In the genomic region with DNA sequence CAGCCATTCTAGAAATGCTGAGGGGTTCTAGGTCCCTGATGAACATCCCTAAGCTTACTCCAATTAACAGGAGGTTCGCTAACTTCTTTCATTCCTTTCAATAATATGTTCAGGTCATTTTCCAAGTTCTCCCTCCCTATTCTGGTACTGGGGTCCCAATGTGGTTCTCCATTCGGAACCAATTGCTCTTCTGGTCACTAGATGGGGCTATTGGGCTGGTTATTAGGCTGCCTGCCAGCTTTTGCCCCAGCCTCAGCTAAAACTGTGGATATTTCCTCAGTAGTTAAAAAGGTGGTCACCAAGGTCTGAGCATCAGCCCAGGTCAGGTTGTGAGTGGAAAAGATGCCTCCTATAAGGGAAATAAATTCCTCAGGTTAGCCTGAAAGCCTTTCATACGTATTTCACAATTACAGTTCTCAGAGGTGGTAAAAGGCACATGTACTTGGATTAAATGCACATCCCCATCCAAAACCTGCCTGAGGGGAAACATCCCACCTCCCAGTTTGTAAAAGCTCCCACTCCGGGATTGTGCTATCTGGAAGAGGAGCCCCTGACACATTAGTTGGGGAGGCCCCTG, we compare ENCODE assay signal across 7 cellular contexts.
DNase-seq lines count a peak whose midpoint lies in the region; ATAC-seq and TF ChIP-seq lines count a peak whose summit lies in the region.

No MANE protein-coding gene starts in this region.

- intact Hi-C loops in left lung (cut with DNase I): no loop called here

- no peak overlapping the region for H3K4me3 ChIP-seq in left lung

- H3K9me3 ChIP-seq in left lung: no peaks in the 10 kb centered on the region

- H3K27me3 ChIP-seq in left lung: no peaks in the 10 kb centered on the region

- peak; percentile 71 for TF ChIP-seq RAD21 in Ishikawa (IDR thresholded peaks at IDR 0.05; ENCODE audit: low read depth)

- no peak for TF ChIP-seq EP300 in Ishikawa (IDR thresholded peaks at IDR 0.05; ENCODE audit: borderline replicate concordance)

- DNase-seq in GM10266 (ENCODE audit: extremely low spot score) (peak; percentile 27), GM20000 (ENCODE audit: low spot score) (peak; percentile 49), astrocyte of the hippocampus (ENCODE audit: low read depth, low spot score) (peak; percentile 41), left lung (no peak), SKM-1 (lab: John Stamatoyannopoulos, UW; ENCODE audit: unreplicated experiment) (no peak), cerebellar cortex (ENCODE audit: low spot score) (no peak)

- peak; percentile 65 for TF ChIP-seq CTCF in GM10266 (IDR thresholded peaks at IDR 0.05; ENCODE audit: control insufficient read depth, insufficient read depth, low read depth, missing control alignments)
- TF ChIP-seq CTCF in GM20000 (IDR thresholded peaks at IDR 0.05; ENCODE audit: extremely low read depth, missing control alignments): peak; percentile 57
- peak; percentile 45 to 52 for TF ChIP-seq CTCF in left lung (IDR thresholded peaks at IDR 0.05)

- H3K36me3 ChIP-seq in left lung: no peaks in the 10 kb centered on the region

- H3K27ac ChIP-seq in left lung: no peak overlapping the region

- H3K4me1 ChIP-seq in left lung: no peaks in the 10 kb centered on the region

- peak; percentile 59 for ATAC-seq in left lung

TF ChIP-seq in Ishikawa, 13 proteins besides CTCF, POLR2A, EP300 and RAD21:
- TF ChIP-seq NFIC (IDR thresholded peaks at IDR 0.05): no peak
- no peak for TF ChIP-seq TEAD4 (IDR thresholded peaks at IDR 0.05)
- no peak for TF ChIP-seq CREB1 (IDR thresholded peaks at IDR 0.05; ENCODE audit: low read depth)
- TF ChIP-seq EGR1 (IDR thresholded peaks at IDR 0.05): no peak
- TF ChIP-seq, protein P1, sequence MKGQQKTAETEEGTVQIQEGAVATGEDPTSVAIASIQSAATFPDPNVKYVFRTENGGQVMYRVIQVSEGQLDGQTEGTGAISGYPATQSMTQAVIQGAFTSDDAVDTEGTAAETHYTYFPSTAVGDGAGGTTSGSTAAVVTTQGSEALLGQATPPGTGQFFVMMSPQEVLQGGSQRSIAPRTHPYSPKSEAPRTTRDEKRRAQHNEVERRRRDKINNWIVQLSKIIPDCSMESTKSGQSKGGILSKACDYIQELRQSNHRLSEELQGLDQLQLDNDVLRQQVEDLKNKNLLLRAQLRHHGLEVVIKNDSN (IDR thresholded peaks at IDR 0.05): no peak
- TF ChIP-seq TAF1 (IDR thresholded peaks at IDR 0.05; ENCODE audit: low read depth): no peak
- no peak for TF ChIP-seq CEBPB (IDR thresholded peaks at IDR 0.05)
- TF ChIP-seq, protein P2, sequence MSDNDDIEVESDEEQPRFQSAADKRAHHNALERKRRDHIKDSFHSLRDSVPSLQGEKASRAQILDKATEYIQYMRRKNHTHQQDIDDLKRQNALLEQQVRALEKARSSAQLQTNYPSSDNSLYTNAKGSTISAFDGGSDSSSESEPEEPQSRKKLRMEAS (IDR thresholded peaks at IDR 0.05): no peak
- no peak for TF ChIP-seq ZBTB7A (IDR thresholded peaks at IDR 0.05; ENCODE audit: low read depth)
- TF ChIP-seq YY1 (IDR thresholded peaks at IDR 0.05; ENCODE audit: low read depth): no peak
- TF ChIP-seq, protein P3, sequence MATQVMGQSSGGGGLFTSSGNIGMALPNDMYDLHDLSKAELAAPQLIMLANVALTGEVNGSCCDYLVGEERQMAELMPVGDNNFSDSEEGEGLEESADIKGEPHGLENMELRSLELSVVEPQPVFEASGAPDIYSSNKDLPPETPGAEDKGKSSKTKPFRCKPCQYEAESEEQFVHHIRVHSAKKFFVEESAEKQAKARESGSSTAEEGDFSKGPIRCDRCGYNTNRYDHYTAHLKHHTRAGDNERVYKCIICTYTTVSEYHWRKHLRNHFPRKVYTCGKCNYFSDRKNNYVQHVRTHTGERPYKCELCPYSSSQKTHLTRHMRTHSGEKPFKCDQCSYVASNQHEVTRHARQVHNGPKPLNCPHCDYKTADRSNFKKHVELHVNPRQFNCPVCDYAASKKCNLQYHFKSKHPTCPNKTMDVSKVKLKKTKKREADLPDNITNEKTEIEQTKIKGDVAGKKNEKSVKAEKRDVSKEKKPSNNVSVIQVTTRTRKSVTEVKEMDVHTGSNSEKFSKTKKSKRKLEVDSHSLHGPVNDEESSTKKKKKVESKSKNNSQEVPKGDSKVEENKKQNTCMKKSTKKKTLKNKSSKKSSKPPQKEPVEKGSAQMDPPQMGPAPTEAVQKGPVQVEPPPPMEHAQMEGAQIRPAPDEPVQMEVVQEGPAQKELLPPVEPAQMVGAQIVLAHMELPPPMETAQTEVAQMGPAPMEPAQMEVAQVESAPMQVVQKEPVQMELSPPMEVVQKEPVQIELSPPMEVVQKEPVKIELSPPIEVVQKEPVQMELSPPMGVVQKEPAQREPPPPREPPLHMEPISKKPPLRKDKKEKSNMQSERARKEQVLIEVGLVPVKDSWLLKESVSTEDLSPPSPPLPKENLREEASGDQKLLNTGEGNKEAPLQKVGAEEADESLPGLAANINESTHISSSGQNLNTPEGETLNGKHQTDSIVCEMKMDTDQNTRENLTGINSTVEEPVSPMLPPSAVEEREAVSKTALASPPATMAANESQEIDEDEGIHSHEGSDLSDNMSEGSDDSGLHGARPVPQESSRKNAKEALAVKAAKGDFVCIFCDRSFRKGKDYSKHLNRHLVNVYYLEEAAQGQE (IDR thresholded peaks at IDR 0.05; ENCODE audit: low read depth): no peak

Comparison
In these comparisons a context has a peak if more than half of its experiments do, and no peak if none do; other contexts are left out.
1. DNase-seq: peak in GM10266 (single experiment), GM20000 (single experiment) and astrocyte of the hippocampus (single experiment); none in left lung (0 of 2), SKM-1 (single experiment) and cerebellar cortex (single experiment).
2. Peak in every context shown above with its lines, with median percentiles within 50 percentile points of each other: CTCF ChIP-seq.